Comparison of ENCODE assay signal across 1 cellular context in the genomic region with DNA sequence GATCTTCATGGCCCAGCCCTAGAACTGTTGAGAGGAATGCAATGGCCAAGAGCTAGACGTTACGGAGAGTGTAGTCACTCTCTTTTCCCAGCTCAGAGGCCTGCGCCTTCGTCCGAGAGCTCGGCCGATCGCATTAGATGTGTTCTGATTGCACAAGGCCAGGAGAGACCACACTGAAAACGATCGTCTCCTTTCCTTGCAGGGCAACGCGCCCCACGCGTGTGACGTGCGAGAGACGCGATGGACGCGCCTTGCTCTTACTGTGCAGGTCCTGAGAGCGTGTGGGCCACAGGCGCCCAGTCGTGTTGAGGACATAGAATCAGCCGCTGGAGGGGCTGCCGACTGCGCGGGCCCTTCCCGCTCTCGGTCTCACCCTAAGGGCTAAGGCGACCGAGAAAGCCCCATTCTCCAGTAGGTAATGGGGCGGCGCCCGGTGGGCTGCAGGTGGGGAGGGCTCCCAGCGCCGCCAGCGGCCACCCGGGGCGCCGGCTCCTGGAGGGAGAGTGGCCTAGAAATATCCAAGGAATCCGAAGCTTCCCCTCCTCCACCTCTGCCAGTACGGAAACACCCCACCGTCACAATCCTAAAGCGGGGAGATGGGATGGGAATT.
TF ChIP-seq lines count a peak whose summit lies in the region.

No MANE protein-coding gene starts in this region.

TF ChIP-seq in H1, 55 proteins besides CTCF, POLR2A, EP300 and RAD21:
- TF ChIP-seq CBX5 (IDR thresholded peaks at IDR 0.05; ENCODE audit: low read depth, low read length): no peak
- TF ChIP-seq SP4 (IDR thresholded peaks at IDR 0.05; ENCODE audit: low read length): no peak
- TF ChIP-seq NRF1 (IDR thresholded peaks at IDR 0.05; ENCODE audit: low read depth, low read length): no peak
- no peak for TF ChIP-seq ZNF274 (IDR thresholded peaks at IDR 0.05; ENCODE audit: borderline replicate concordance, extremely low read depth, low read length)
- TF ChIP-seq GABPA (IDR thresholded peaks at IDR 0.05; ENCODE audit: borderline replicate concordance, insufficient read depth, low read length): no peak
- TF ChIP-seq, protein P1, sequence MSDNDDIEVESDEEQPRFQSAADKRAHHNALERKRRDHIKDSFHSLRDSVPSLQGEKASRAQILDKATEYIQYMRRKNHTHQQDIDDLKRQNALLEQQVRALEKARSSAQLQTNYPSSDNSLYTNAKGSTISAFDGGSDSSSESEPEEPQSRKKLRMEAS (IDR thresholded peaks at IDR 0.05): peak; percentile 8; the same call in 1 of the 2 replicates
- TF ChIP-seq SRF (IDR thresholded peaks at IDR 0.05; ENCODE audit: low read depth, low read length): no peak
- TF ChIP-seq CREB1 (IDR thresholded peaks at IDR 0.05): no peak
- TF ChIP-seq HDAC6 (IDR thresholded peaks at IDR 0.05; ENCODE audit: low read depth, low read length): no peak
- no peak for TF ChIP-seq SIN3A (conservative IDR thresholded peaks at IDR 0.05 in 1 of 2, IDR thresholded peaks at IDR 0.05 in 1 of 2; ENCODE audit: low read depth in 1 of 2, low read length in 2 of 2)
- no peak for TF ChIP-seq MAFK (IDR thresholded peaks at IDR 0.05; ENCODE audit: low read depth, low read length)
- TF ChIP-seq KDM5A (IDR thresholded peaks at IDR 0.05; ENCODE audit: low read length): no peak
- TF ChIP-seq BCL11A (IDR thresholded peaks at IDR 0.05; ENCODE audit: low read depth in 2 of 2, low read length in 2 of 2): no peak
- no peak for TF ChIP-seq TAF7 (optimal IDR thresholded peaks at IDR 0.05; ENCODE audit: borderline replicate concordance, low read depth, low read length)
- TF ChIP-seq BRCA1 (IDR thresholded peaks at IDR 0.05; ENCODE audit: low read depth, low read length): no peak
- no peak for TF ChIP-seq GTF2F1 (IDR thresholded peaks at IDR 0.05; ENCODE audit: borderline replicate concordance, low read depth, low read length)
- TF ChIP-seq RXRA (IDR thresholded peaks at IDR 0.05; ENCODE audit: insufficient read depth, low read depth, low read length): no peak
- no peak for TF ChIP-seq NANOG (IDR thresholded peaks at IDR 0.05; ENCODE audit: insufficient read depth, low read depth, low read length, poor library complexity, severe bottlenecking)
- no peak for TF ChIP-seq CHD2 (IDR thresholded peaks at IDR 0.05; ENCODE audit: low read length)
- peak; percentile 79 for TF ChIP-seq KDM4A (IDR thresholded peaks at IDR 0.05; ENCODE audit: low read depth, low read length, severe bottlenecking)
- TF ChIP-seq CBX8 (IDR thresholded peaks at IDR 0.05; ENCODE audit: borderline replicate concordance, low read depth, low read length): no peak
- no peak for TF ChIP-seq KDM1A (IDR thresholded peaks at IDR 0.05; ENCODE audit: borderline replicate concordance, low read length)
- no peak for TF ChIP-seq SIX5 (IDR thresholded peaks at IDR 0.05; ENCODE audit: low read depth, low read length)
- no peak for TF ChIP-seq JUND (IDR thresholded peaks at IDR 0.05; ENCODE audit: low read length)
- no peak for TF ChIP-seq BACH1 (IDR thresholded peaks at IDR 0.05; ENCODE audit: low read length)
- peak; percentile 37; the same call in 1 of the 2 replicates for TF ChIP-seq CHD1 (IDR thresholded peaks at IDR 0.05; ENCODE audit: low read depth, low read length)
- TF ChIP-seq, protein P2, sequence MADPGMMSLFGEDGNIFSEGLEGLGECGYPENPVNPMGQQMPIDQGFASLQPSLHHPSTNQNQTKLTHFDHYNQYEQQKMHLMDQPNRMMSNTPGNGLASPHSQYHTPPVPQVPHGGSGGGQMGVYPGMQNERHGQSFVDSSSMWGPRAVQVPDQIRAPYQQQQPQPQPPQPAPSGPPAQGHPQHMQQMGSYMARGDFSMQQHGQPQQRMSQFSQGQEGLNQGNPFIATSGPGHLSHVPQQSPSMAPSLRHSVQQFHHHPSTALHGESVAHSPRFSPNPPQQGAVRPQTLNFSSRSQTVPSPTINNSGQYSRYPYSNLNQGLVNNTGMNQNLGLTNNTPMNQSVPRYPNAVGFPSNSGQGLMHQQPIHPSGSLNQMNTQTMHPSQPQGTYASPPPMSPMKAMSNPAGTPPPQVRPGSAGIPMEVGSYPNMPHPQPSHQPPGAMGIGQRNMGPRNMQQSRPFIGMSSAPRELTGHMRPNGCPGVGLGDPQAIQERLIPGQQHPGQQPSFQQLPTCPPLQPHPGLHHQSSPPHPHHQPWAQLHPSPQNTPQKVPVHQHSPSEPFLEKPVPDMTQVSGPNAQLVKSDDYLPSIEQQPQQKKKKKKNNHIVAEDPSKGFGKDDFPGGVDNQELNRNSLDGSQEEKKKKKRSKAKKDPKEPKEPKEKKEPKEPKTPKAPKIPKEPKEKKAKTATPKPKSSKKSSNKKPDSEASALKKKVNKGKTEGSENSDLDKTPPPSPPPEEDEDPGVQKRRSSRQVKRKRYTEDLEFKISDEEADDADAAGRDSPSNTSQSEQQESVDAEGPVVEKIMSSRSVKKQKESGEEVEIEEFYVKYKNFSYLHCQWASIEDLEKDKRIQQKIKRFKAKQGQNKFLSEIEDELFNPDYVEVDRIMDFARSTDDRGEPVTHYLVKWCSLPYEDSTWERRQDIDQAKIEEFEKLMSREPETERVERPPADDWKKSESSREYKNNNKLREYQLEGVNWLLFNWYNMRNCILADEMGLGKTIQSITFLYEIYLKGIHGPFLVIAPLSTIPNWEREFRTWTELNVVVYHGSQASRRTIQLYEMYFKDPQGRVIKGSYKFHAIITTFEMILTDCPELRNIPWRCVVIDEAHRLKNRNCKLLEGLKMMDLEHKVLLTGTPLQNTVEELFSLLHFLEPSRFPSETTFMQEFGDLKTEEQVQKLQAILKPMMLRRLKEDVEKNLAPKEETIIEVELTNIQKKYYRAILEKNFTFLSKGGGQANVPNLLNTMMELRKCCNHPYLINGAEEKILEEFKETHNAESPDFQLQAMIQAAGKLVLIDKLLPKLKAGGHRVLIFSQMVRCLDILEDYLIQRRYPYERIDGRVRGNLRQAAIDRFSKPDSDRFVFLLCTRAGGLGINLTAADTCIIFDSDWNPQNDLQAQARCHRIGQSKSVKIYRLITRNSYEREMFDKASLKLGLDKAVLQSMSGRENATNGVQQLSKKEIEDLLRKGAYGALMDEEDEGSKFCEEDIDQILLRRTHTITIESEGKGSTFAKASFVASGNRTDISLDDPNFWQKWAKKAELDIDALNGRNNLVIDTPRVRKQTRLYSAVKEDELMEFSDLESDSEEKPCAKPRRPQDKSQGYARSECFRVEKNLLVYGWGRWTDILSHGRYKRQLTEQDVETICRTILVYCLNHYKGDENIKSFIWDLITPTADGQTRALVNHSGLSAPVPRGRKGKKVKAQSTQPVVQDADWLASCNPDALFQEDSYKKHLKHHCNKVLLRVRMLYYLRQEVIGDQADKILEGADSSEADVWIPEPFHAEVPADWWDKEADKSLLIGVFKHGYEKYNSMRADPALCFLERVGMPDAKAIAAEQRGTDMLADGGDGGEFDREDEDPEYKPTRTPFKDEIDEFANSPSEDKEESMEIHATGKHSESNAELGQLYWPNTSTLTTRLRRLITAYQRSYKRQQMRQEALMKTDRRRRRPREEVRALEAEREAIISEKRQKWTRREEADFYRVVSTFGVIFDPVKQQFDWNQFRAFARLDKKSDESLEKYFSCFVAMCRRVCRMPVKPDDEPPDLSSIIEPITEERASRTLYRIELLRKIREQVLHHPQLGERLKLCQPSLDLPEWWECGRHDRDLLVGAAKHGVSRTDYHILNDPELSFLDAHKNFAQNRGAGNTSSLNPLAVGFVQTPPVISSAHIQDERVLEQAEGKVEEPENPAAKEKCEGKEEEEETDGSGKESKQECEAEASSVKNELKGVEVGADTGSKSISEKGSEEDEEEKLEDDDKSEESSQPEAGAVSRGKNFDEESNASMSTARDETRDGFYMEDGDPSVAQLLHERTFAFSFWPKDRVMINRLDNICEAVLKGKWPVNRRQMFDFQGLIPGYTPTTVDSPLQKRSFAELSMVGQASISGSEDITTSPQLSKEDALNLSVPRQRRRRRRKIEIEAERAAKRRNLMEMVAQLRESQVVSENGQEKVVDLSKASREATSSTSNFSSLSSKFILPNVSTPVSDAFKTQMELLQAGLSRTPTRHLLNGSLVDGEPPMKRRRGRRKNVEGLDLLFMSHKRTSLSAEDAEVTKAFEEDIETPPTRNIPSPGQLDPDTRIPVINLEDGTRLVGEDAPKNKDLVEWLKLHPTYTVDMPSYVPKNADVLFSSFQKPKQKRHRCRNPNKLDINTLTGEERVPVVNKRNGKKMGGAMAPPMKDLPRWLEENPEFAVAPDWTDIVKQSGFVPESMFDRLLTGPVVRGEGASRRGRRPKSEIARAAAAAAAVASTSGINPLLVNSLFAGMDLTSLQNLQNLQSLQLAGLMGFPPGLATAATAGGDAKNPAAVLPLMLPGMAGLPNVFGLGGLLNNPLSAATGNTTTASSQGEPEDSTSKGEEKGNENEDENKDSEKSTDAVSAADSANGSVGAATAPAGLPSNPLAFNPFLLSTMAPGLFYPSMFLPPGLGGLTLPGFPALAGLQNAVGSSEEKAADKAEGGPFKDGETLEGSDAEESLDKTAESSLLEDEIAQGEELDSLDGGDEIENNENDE (IDR thresholded peaks at IDR 0.05; ENCODE audit: insufficient replicate concordance, low read length): no peak
- TF ChIP-seq TBP (IDR thresholded peaks at IDR 0.05; ENCODE audit: low read depth, low read length): no peak
- peak; percentile 62 for TF ChIP-seq CTBP2 (IDR thresholded peaks at IDR 0.05; ENCODE audit: borderline replicate concordance, insufficient read depth, insufficient read length, low read length)
- TF ChIP-seq, protein P3, sequence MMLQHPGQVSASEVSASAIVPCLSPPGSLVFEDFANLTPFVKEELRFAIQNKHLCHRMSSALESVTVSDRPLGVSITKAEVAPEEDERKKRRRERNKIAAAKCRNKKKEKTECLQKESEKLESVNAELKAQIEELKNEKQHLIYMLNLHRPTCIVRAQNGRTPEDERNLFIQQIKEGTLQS (IDR thresholded peaks at IDR 0.05; ENCODE audit: insufficient read depth, low read depth, low read length): no peak
- peak; percentile 46; the same call in 1 of the 2 replicates for TF ChIP-seq SP1 (IDR thresholded peaks at IDR 0.05; ENCODE audit: low read depth, low read length)
- TF ChIP-seq SUZ12 (IDR thresholded peaks at IDR 0.05; ENCODE audit: low read length): peak; percentile 78
- TF ChIP-seq HDAC2 (IDR thresholded peaks at IDR 0.05; ENCODE audit: borderline replicate concordance in 1 of 2, low read depth in 2 of 2, low read length in 2 of 2): no peak
- TF ChIP-seq EGR1 (IDR thresholded peaks at IDR 0.05; ENCODE audit: borderline replicate concordance, low read depth, low read length): no peak; the same call in 1 of the 2 replicates
- 0 out of 2 replicates have a peak, but pooled peaks have one; percentile 52 for TF ChIP-seq TCF12 (IDR thresholded peaks at IDR 0.05; ENCODE audit: low read depth, low read length)
- no peak for TF ChIP-seq SAP30 (IDR thresholded peaks at IDR 0.05; ENCODE audit: insufficient read depth, insufficient replicate concordance, low read length)
- no peak for TF ChIP-seq SIRT6 (IDR thresholded peaks at IDR 0.05; ENCODE audit: low read length)
- TF ChIP-seq SP2 (IDR thresholded peaks at IDR 0.05; ENCODE audit: low read length): no peak
- TF ChIP-seq PHF8 (conservative IDR thresholded peaks at IDR 0.05; ENCODE audit: low read depth, low read length): no peak
- no peak for TF ChIP-seq YY1 (IDR thresholded peaks at IDR 0.05; ENCODE audit: low read depth, low read length)
- no peak for TF ChIP-seq POU5F1 (IDR thresholded peaks at IDR 0.05; ENCODE audit: low read depth, low read length)
- TF ChIP-seq ASH2L (IDR thresholded peaks at IDR 0.05; ENCODE audit: low read length): peak; percentile 65
- no peak; the same call in 1 of the 2 replicates for TF ChIP-seq RBBP5 (IDR thresholded peaks at IDR 0.05; ENCODE audit: borderline replicate concordance, low read depth, low read length)
- TF ChIP-seq, protein P4, sequence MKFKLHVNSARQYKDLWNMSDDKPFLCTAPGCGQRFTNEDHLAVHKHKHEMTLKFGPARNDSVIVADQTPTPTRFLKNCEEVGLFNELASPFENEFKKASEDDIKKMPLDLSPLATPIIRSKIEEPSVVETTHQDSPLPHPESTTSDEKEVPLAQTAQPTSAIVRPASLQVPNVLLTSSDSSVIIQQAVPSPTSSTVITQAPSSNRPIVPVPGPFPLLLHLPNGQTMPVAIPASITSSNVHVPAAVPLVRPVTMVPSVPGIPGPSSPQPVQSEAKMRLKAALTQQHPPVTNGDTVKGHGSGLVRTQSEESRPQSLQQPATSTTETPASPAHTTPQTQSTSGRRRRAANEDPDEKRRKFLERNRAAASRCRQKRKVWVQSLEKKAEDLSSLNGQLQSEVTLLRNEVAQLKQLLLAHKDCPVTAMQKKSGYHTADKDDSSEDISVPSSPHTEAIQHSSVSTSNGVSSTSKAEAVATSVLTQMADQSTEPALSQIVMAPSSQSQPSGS (IDR thresholded peaks at IDR 0.05; ENCODE audit: low read length): no peak
- TF ChIP-seq, protein P5, sequence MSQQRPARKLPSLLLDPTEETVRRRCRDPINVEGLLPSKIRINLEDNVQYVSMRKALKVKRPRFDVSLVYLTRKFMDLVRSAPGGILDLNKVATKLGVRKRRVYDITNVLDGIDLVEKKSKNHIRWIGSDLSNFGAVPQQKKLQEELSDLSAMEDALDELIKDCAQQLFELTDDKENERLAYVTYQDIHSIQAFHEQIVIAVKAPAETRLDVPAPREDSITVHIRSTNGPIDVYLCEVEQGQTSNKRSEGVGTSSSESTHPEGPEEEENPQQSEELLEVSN (IDR thresholded peaks at IDR 0.05): peak; percentile 37; the same call in 1 of the 2 replicates
- TF ChIP-seq CEBPB (IDR thresholded peaks at IDR 0.05; ENCODE audit: low read depth, low read length): no peak
- no peak for TF ChIP-seq RFX5 (IDR thresholded peaks at IDR 0.05; ENCODE audit: borderline replicate concordance, low read depth, low read length)
- TF ChIP-seq FOSL1 (IDR thresholded peaks at IDR 0.05; ENCODE audit: insufficient read depth, low read depth, low read length): no peak
- TF ChIP-seq TEAD4 (IDR thresholded peaks at IDR 0.05; ENCODE audit: low read depth, low read length): 0 out of 2 replicates have a peak, but pooled peaks have one; percentile 39
- TF ChIP-seq JUN (IDR thresholded peaks at IDR 0.05; ENCODE audit: low read depth, low read length): no peak
- TF ChIP-seq, protein P6, sequence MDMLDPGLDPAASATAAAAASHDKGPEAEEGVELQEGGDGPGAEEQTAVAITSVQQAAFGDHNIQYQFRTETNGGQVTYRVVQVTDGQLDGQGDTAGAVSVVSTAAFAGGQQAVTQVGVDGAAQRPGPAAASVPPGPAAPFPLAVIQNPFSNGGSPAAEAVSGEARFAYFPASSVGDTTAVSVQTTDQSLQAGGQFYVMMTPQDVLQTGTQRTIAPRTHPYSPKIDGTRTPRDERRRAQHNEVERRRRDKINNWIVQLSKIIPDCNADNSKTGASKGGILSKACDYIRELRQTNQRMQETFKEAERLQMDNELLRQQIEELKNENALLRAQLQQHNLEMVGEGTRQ (IDR thresholded peaks at IDR 0.05; ENCODE audit: low read length): no peak
- TF ChIP-seq TAF1 (IDR thresholded peaks at IDR 0.05; ENCODE audit: low read depth, low read length): no peak
- TF ChIP-seq EZH2 (IDR thresholded peaks at IDR 0.05; ENCODE audit: low read depth, low read length, severe bottlenecking): peak; percentile 83
- TF ChIP-seq RNF2 (IDR thresholded peaks at IDR 0.05; ENCODE audit: borderline replicate concordance, low read depth, low read length, missing control alignments, poor library complexity, severe bottlenecking): peak; percentile 78
- no peak for TF ChIP-seq POLR2AphosphoS5 (IDR thresholded peaks at IDR 0.05; ENCODE audit: low read depth, low read length)
